Comparison of ENCODE assay signal across 9 cellular contexts in genomic region chr15:31296304-31297220, GRCh38. TPM values are rescaled to one million over a fixed set of nuclear protein-coding genes. Genes with fewer than 3 reads are reported as not detected.
A peak's percentile ranks its signal among the peaks of the same experiment; 100 is the strongest.
DNase-seq lines count a peak whose midpoint lies in the region; ATAC-seq and TF ChIP-seq lines count a peak whose summit lies in the region.
"Had no signal": no experiment of that assay in that cellular context is flagged by ENCODE, and none has a peak within 500 bp of the region (broad histone marks: within the 10 kb centered on the region; RNA-seq: fewer than 3 reads in every experiment).

No MANE protein-coding gene starts in this region.

- no peaks in the 10 kb centered on the region for H3K27me3 ChIP-seq in mammary epithelial cell (ENCODE audit: insufficient read depth, low read length)
- H3K27me3 ChIP-seq in mucosa of stomach (ENCODE audit: control insufficient read depth, insufficient read depth, low read length) = no peaks in the 10 kb centered on the region

- H3K9me3 ChIP-seq in mammary epithelial cell (replicated peaks; ENCODE audit: insufficient read depth, low read length) (no peaks in the 10 kb centered on the region), mucosa of stomach (ENCODE audit: control insufficient read depth, low read length) (no peaks in the 10 kb centered on the region)

- no TSS peak for BruUV-seq in mammary epithelial cell (replicated peaks; lab: Mats Ljungman, UMichigan)

- no peak overlapping the region for H3K4me2 ChIP-seq in mammary epithelial cell (ENCODE audit: insufficient read depth, low read depth, low read length)

- TF ChIP-seq CTCF in mammary epithelial cell (conservative IDR thresholded peaks at IDR 0.05 in 1 of 2, IDR thresholded peaks at IDR 0.05 in 1 of 2; ENCODE audit: extremely low read depth in 1 of 2, insufficient read depth in 1 of 2, low read depth in 1 of 2, low read length in 2 of 2) = no peak

- ATAC-seq in GM21423 (IDR thresholded peaks at IDR 0.05; ENCODE audit: unreplicated experiment) (no peak), HG03025 (IDR thresholded peaks at IDR 0.05; ENCODE audit: low FRiP score, unreplicated experiment) (no peak)
- ATAC-seq: effector memory CD8-positive, alpha-beta T cell had no signal

- H3K79me2 ChIP-seq in mammary epithelial cell (ENCODE audit: insufficient read depth, low read length) = no peaks in the 10 kb centered on the region

- WGBS in mammary epithelial cell (ENCODE audit: low coverage, missing lambda C conversion rate) = 13% methylated on average over 9 of the region's 9 CpGs

- CTCF ChIA-PET in mammary epithelial cell (lab: Charles Lee; ENCODE audit: low non-redundant PET) = no interaction called here

- intact Hi-C loops in mammary epithelial cell (cut with micrococcal nuclease) = no loop called here

- no peaks in the 10 kb centered on the region for H3K4me1 ChIP-seq in mammary epithelial cell (ENCODE audit: insufficient read depth, low read length)
- peaks cover 64% of the 10 kb centered on the region for H3K4me1 ChIP-seq in mucosa of stomach (ENCODE audit: control insufficient read depth, insufficient read depth, low read length)

- no peaks in the 10 kb centered on the region for H4K20me1 ChIP-seq in mammary epithelial cell (ENCODE audit: insufficient read depth, low read length)

- in situ Hi-C loops in mammary epithelial cell (cut with MboI; ENCODE audit: low sequenced_read_pairs in 2 of 2) = no loop called here

- no peaks in the 10 kb centered on the region for H3K36me3 ChIP-seq in mammary epithelial cell (ENCODE audit: insufficient read depth, low read length)
- H3K36me3 ChIP-seq in mucosa of stomach (ENCODE audit: control insufficient read depth, insufficient read depth, low read length) = no peaks in the 10 kb centered on the region

- H3K27ac ChIP-seq in mammary epithelial cell (ENCODE audit: insufficient read depth, low read depth, low read length) = no peak overlapping the region

- H3K4me3 ChIP-seq in mammary epithelial cell (replicated peaks in 1 of 3; ENCODE audit: insufficient read depth in 1 of 3, low read depth in 2 of 3, low read length in 3 of 3) (no peak overlapping the region), mucosa of stomach (ENCODE audit: low read length) (no peak overlapping the region)

- dilution Hi-C loops in mammary epithelial cell (cut with HindIII; ENCODE audit: low sequenced_read_pairs) = no loop called here

- H3K9ac ChIP-seq in mammary epithelial cell (ENCODE audit: insufficient read depth, low read length) (no peak overlapping the region), mucosa of stomach (ENCODE audit: low read length) (peak overlapping the region; percentile 26)

- no peak overlapping the region for H2AFZ ChIP-seq in mammary epithelial cell (ENCODE audit: low read depth, low read length)

- DNase-seq in COLO668 (lab: John Stamatoyannopoulos, UW; ENCODE audit: unreplicated experiment) (peak; percentile 77), NCI-H1092 treated with DMSO at 0.1 percent for 48 hours (lab: John Stamatoyannopoulos, UW) (peak; percentile 69), mammary epithelial cell (peak; percentile 11), NCI-H1105 treated with DMSO at 0.1 percent for 48 hours (lab: John Stamatoyannopoulos, UW) (no peak), NK-92 (lab: John Stamatoyannopoulos, UW; ENCODE audit: unreplicated experiment) (no peak)
- DNase-seq: effector memory CD8-positive, alpha-beta T cell had no signal

RNA-seq across cellular contexts. Expression of gene KLF13, which starts 30.1 kb away (rescaled TPM):
- 10 to 100 TPM; 49.8 to 62.3 TPM for total RNA-seq in mammary epithelial cell
- polyA plus RNA-seq in mammary epithelial cell = 25.1 TPM
- 40.5 TPM for polyA minus RNA-seq in mammary epithelial cell

Comparison
In these comparisons a context has a peak if more than half of its experiments do, and no peak if none do; other contexts are left out.
1. DNase-seq: peak in COLO668 (single experiment), NCI-H1092 treated with DMSO at 0.1 percent for 48 hours (single experiment) and mammary epithelial cell (single experiment); none in NCI-H1105 treated with DMSO at 0.1 percent for 48 hours (single experiment) and NK-92 (single experiment).